Comparison of ENCODE assay signal across 1 cellular context in genomic region chr6:156776841-156777576, GRCh38.
TF ChIP-seq lines count a peak whose summit lies in the region.

Gene ARID1B (plus strand): TSS chr6:156777378. CDS start chr6:156777681, 303 bp downstream.

TF ChIP-seq in HepG2, 621 proteins besides CTCF, POLR2A, EP300 and RAD21 (continued from another document and continues in another):
- TF ChIP-seq FOSL2 (CRISPR knock-in tag; IDR thresholded peaks at IDR 0.05) (no peak), HMGA1 (CRISPR knock-in tag; conservative IDR thresholded peaks at IDR 0.05) (no peak), KDM4B (CRISPR knock-in tag; IDR thresholded peaks at IDR 0.05) (no peak; the same call in 1 of the 2 replicates), NCOR1 (IDR thresholded peaks at IDR 0.05; ENCODE audit: borderline replicate concordance, low read length) (no peak), BRD4 (CRISPR knock-in tag; IDR thresholded peaks at IDR 0.05) (peak; percentile 76), LCORL (IDR thresholded peaks at IDR 0.05) (no peak), LCORL (CRISPR knock-in tag; IDR thresholded peaks at IDR 0.05) (0 out of 2 replicates have a peak, but pooled peaks have one; percentile 15), POLR2G (IDR thresholded peaks at IDR 0.05; ENCODE audit: low read depth, low read length) (peak; percentile 85), ZFP36 (IDR thresholded peaks at IDR 0.05; ENCODE audit: borderline replicate concordance, low read depth, low read length, partially characterized antibody) (no peak), ZNF441 (CRISPR knock-in tag; IDR thresholded peaks at IDR 0.05; ENCODE audit: borderline replicate concordance) (peak; percentile 60), ZNF383 (CRISPR knock-in tag; IDR thresholded peaks at IDR 0.05; ENCODE audit: borderline replicate concordance) (0 out of 2 replicates have a peak, but pooled peaks have one; percentile 66), GMEB1 (CRISPR knock-in tag; IDR thresholded peaks at IDR 0.05; ENCODE audit: borderline replicate concordance) (peak; percentile 58), HOXA9 (CRISPR knock-in tag; IDR thresholded peaks at IDR 0.05; ENCODE audit: borderline replicate concordance) (peak; percentile 65), PHF5A (CRISPR knock-in tag; IDR thresholded peaks at IDR 0.05; ENCODE audit: low read depth, unreplicated experiment) (peak; percentile 73), ZNF407 (CRISPR knock-in tag; IDR thresholded peaks at IDR 0.05; ENCODE audit: not compliant biosample characterization) (no peak), REST (IDR thresholded peaks at IDR 0.05; ENCODE audit: borderline replicate concordance in 1 of 2, low read depth in 1 of 2, low read length in 2 of 2) (peak in 1 of 2 experiments; percentile 50; a peak in 1 of 4 replicates), KMT2A (CRISPR knock-in tag; IDR thresholded peaks at IDR 0.05) (peak; percentile 36; the same call in 1 of the 2 replicates), ZBTB14 (CRISPR knock-in tag; IDR thresholded peaks at IDR 0.05) (peak; percentile 80), DRAP1 (CRISPR knock-in tag; IDR thresholded peaks at IDR 0.05) (peak; percentile 11; the same call in 1 of the 2 replicates), MATR3 (CRISPR knock-in tag; IDR thresholded peaks at IDR 0.05) (no peak), KLF6 (CRISPR knock-in tag; IDR thresholded peaks at IDR 0.05) (peak; percentile 93), GMEB2 (CRISPR knock-in tag; IDR thresholded peaks at IDR 0.05; ENCODE audit: low read depth) (no peak), MIXL1 (CRISPR knock-in tag; IDR thresholded peaks at IDR 0.05) (peak; percentile 72), HES4 (CRISPR knock-in tag; IDR thresholded peaks at IDR 0.05; ENCODE audit: borderline replicate concordance) (0 out of 2 replicates have a peak, but pooled peaks have one; percentile 2), PRPF4 (IDR thresholded peaks at IDR 0.05; ENCODE audit: low read depth, low read length, poor library complexity, severe bottlenecking) (peak; percentile 64), ZBTB7B (CRISPR knock-in tag; IDR thresholded peaks at IDR 0.05) (no peak), PAX8 (CRISPR knock-in tag; IDR thresholded peaks at IDR 0.05; ENCODE audit: borderline replicate concordance) (0 out of 2 replicates have a peak, but pooled peaks have one; percentile 60), TRIM24 (CRISPR knock-in tag; IDR thresholded peaks at IDR 0.05) (no peak), PRDM10 (CRISPR knock-in tag; IDR thresholded peaks at IDR 0.05; ENCODE audit: low read depth) (no peak; the same call in 1 of the 2 replicates), SMAD1 (CRISPR knock-in tag; IDR thresholded peaks at IDR 0.05; ENCODE audit: borderline replicate concordance, low read depth) (no peak)
